In genomic region chr7:42236266-42237161, GRCh38 we compare ENCODE assay signal across 7 cellular contexts. TPM values are rescaled to one million over a fixed set of nuclear protein-coding genes. Genes with fewer than 3 reads are reported as not detected.
A peak's percentile ranks its signal among the peaks of the same experiment; 100 is the strongest.
DNase-seq lines count a peak whose midpoint lies in the region; ATAC-seq and TF ChIP-seq lines count a peak whose summit lies in the region.

No MANE protein-coding gene starts in this region.

- no peak overlapping the region for H2AFZ ChIP-seq in SU-DHL-6 (ENCODE audit: low read depth, low read length, severe bottlenecking)

- peak overlapping the region; percentile 17 for H3K4me2 ChIP-seq in SU-DHL-6 (ENCODE audit: low read depth, low read length, poor library complexity, severe bottlenecking)

- no peak for TF ChIP-seq CTCF in SU-DHL-6 (IDR thresholded peaks at IDR 0.05; ENCODE audit: insufficient read depth, low read length, poor library complexity, severe bottlenecking)

- H3K4me3 ChIP-seq in SU-DHL-6 (ENCODE audit: insufficient read depth, low read length, poor library complexity, severe bottlenecking), result no peak overlapping the region
- peak overlapping the region; percentile 78 to 86 for H3K4me3 ChIP-seq in muscle layer of duodenum (ENCODE audit: low read depth in 1 of 2, low read length in 2 of 2)

- H3K27me3 ChIP-seq in SU-DHL-6 (ENCODE audit: low read length) (no peaks in the 10 kb centered on the region), muscle layer of duodenum (ENCODE audit: low read depth, low read length) (no peaks in the 10 kb centered on the region)

- peaks cover 0 to 38% of the 10 kb centered on the region in 2 donors for H3K4me1 ChIP-seq in muscle layer of duodenum (ENCODE audit: control insufficient read depth in 1 of 2, insufficient read depth in 2 of 2, low read length in 2 of 2)

- DNase-seq in activated gamma-delta T cell treated with Interleukin-2 at 50 U/mL for 16 hours (no peak), Ammon's horn (ENCODE audit: low spot score) (no peak)

- no peaks in the 10 kb centered on the region for H3K9me2 ChIP-seq in SU-DHL-6 (replicated peaks; ENCODE audit: insufficient read depth, low read length)

- no peaks in the 10 kb centered on the region for H4K20me1 ChIP-seq in SU-DHL-6 (ENCODE audit: low read depth, low read length)

- no peak overlapping the region for H3K27ac ChIP-seq in SU-DHL-6 (ENCODE audit: low read depth, low read length)
- H3K27ac ChIP-seq in muscle layer of duodenum (ENCODE audit: low read length), result peak overlapping the region; percentile 58

- H3K9ac ChIP-seq in SU-DHL-6 (ENCODE audit: low read length), result no peak overlapping the region

- ATAC-seq in GM18517 (IDR thresholded peaks at IDR 0.05; ENCODE audit: unreplicated experiment), result peak; percentile 30
- ATAC-seq in HG02678 (IDR thresholded peaks at IDR 0.05; ENCODE audit: unreplicated experiment), result peak; percentile 23
- ATAC-seq in esophagus mucosa, result peak; percentile 6

- H3K36me3 ChIP-seq in SU-DHL-6 (ENCODE audit: low read length), result no peaks in the 10 kb centered on the region
- H3K36me3 ChIP-seq in muscle layer of duodenum (ENCODE audit: control insufficient read depth in 1 of 2, insufficient read depth in 2 of 2, low read length in 2 of 2), result no peaks in the 10 kb centered on the region

- H3K9me3 ChIP-seq in SU-DHL-6 (ENCODE audit: insufficient read depth, low read length) (no peaks in the 10 kb centered on the region), muscle layer of duodenum (ENCODE audit: control insufficient read depth in 1 of 2, low read length in 2 of 2) (no peaks in the 10 kb centered on the region)

- no peaks in the 10 kb centered on the region for H3F3A ChIP-seq in SU-DHL-6 (ENCODE audit: insufficient read depth)

- H3K79me2 ChIP-seq in SU-DHL-6 (ENCODE audit: insufficient read depth, low read length), result no peaks in the 10 kb centered on the region

RNA-seq across cellular contexts. Expression of gene GLI3, which starts 0.5 kb away (rescaled TPM):
- total RNA-seq in esophagus mucosa, result 15.0 TPM
